In the genomic region with DNA sequence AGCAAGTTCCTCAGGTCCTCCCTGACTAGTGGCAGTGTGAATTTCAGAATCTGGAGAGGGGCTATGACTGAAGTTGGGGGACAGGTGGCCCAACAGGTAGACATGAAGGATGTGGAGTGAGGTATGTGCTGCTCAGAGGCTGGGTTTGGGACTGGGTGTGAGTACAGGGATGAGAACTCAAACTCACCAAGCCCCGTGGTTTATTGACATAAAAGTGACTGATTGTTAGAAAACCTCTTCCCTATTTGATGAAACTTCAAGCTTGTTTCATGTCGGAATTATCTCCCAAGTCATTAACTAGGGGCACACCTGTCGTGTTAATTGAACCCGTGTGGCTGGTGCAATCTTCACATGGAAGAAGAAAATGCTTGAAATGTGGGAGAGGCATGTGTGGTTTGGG, we compare ENCODE assay signal across 18 cellular contexts. TPM values are rescaled to one million over a fixed set of nuclear protein-coding genes. Genes with fewer than 3 reads are reported as not detected.
A peak's percentile ranks its signal among the peaks of the same experiment; 100 is the strongest.
DNase-seq lines count a peak whose midpoint lies in the region; ATAC-seq and TF ChIP-seq lines count a peak whose summit lies in the region.
"Had no signal": no experiment of that assay in that cellular context is flagged by ENCODE, and none has a peak within 500 bp of the region (broad histone marks: within the 10 kb centered on the region; RNA-seq: fewer than 3 reads in every experiment).

No MANE protein-coding gene starts in this region.

- peaks cover 9% of the 10 kb centered on the region for H3K36me3 Mint-ChIP-seq in endothelial cell (ENCODE audit: low read depth, unreplicated experiment)
- H3K36me3 Mint-ChIP-seq: CD14-positive monocyte; CD4-positive, alpha-beta memory T cell had no signal

- no peak overlapping the region for H3K4me3 Mint-ChIP-seq in endothelial cell (ENCODE audit: unreplicated experiment)
- H3K4me3 Mint-ChIP-seq: CD14-positive monocyte; CD4-positive, alpha-beta memory T cell had no signal

- peaks cover 77% of the 10 kb centered on the region for H3K4me1 Mint-ChIP-seq in endothelial cell (ENCODE audit: unreplicated experiment)

- DNase-seq in activated effector memory CD4-positive, alpha-beta T cell treated with anti-CD3 and anti-CD28 coated beads, Interleukin-2, amount 50 U/mL, for 16 hours: peak; percentile 19
- DNase-seq in activated effector memory CD4-positive, alpha-beta T cell treated with Interleukin-2 at 50 U/mL for 16 hours: no peak
- DNase-seq in endothelial cell (ENCODE audit: low spot score) (no peak), mucosa of descending colon (no peak), HT-29 (ENCODE audit: low spot score) (no peak)
- DNase-seq in activated CD4-positive, alpha-beta T cell treated with anti-CD3 and anti-CD28 coated beads for 4 hours: no peak
- DNase-seq: 8988T; CD4-positive, alpha-beta memory T cell; DMS153; DMS79; GDM1; GOT3 had no signal

- peaks cover 4% of the 10 kb centered on the region for H3K27me3 Mint-ChIP-seq in endothelial cell (ENCODE audit: unreplicated experiment)

- intact Hi-C loops in mucosa of descending colon (cut with DNase I, micrococcal nuclease): no loop called here

- H3K36me3 ChIP-seq in mucosa of descending colon (ENCODE audit: low read depth): no peaks in the 10 kb centered on the region
- H3K36me3 ChIP-seq: BLaER1, HAP-1 had no signal

- no peaks in the 10 kb centered on the region for H3K9me3 Mint-ChIP-seq in endothelial cell (ENCODE audit: unreplicated experiment)
- H3K9me3 Mint-ChIP-seq: CD14-positive monocyte; CD4-positive, alpha-beta memory T cell had no signal

- ATAC-seq in mucosa of descending colon: peak; percentile 30
- ATAC-seq in GM18909 (IDR thresholded peaks at IDR 0.05; ENCODE audit: poor library complexity, unreplicated experiment): no peak

- peaks cover 17% of the 10 kb centered on the region for H3K4me1 ChIP-seq in mucosa of descending colon (ENCODE audit: low read depth)
- H3K4me1 ChIP-seq: HAP-1 had no signal

- TF ChIP-seq CTCF in endothelial cell (IDR thresholded peaks at IDR 0.05; ENCODE audit: unreplicated experiment): no peak
- TF ChIP-seq CTCF in mucosa of descending colon (IDR thresholded peaks at IDR 0.05): no peak

- no peak overlapping the region for H3K4me3 ChIP-seq in mucosa of descending colon
- H3K4me3 ChIP-seq: BLaER1, HAP-1 had no signal

- peak overlapping the region; percentile 88 for H3K27ac Mint-ChIP-seq in endothelial cell (ENCODE audit: unreplicated experiment)
- H3K27ac Mint-ChIP-seq: CD14-positive monocyte; CD4-positive, alpha-beta memory T cell had no signal

- no peaks in the 10 kb centered on the region for H3K9me3 ChIP-seq in mucosa of descending colon
- H3K9me3 ChIP-seq: BLaER1, HAP-1 had no signal

RNA-seq across cellular contexts. Expression of a gene that starts 27.1 kb away (rescaled TPM):
- total RNA-seq in endothelial cell (ENCODE audit: unreplicated experiment) (294 TPM), mucosa of descending colon (10 to 100 TPM in 1 of 3 donors, 1 to 10 TPM in 2; 6.1 to 15.1 (median 9.2) TPM)
- total RNA-seq in HT-29 (2014; rRNA removed; shearing (Covaris generic)): not detected in 2 replicates
- total RNA-seq: A673, HT1080 had no signal

Comparison
In these comparisons a context has a peak if more than half of its experiments do, and no peak if none do; other contexts are left out.
1. RNA of a gene that starts 27.1 kb away (total RNA-seq): 294 TPM in endothelial cell (single experiment); 6.1 to 15.1 TPM in mucosa of descending colon and not detected in HT-29; every median in the first group is over 10 times any median in the second.